9 cellular contexts compared by ENCODE assay signal in the genomic region with DNA sequence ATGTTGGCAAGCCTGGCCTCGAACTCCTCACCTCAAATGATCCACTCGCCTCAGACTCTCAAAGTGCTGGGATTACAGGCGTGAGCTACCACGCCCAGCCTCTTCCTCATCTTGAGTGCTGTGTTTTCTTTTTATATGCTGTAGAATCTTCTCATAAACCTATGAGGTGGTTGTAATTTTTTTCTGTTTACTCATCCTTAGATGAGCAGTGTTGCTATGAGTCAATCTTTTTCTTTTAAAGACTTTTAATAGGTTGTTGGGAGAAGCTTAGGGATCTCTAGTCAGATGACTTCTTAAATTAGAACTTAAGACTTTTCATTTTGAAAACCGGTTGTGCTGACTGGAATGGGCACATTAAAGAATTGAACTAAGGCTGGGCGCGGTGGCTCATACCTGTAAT. TPM values are rescaled to one million over a fixed set of nuclear protein-coding genes. Genes with fewer than 3 reads are reported as not detected.
DNase-seq lines count a peak whose midpoint lies in the region; ATAC-seq, FAIRE-seq and TF ChIP-seq lines count a peak whose summit lies in the region.
"Had no signal": no experiment of that assay in that cellular context is flagged by ENCODE, and none has a peak within 500 bp of the region (broad histone marks: within the 10 kb centered on the region; RNA-seq: fewer than 3 reads in every experiment).

No MANE protein-coding gene starts in this region.

- H2AK9ac ChIP-seq in IMR-90 (replicated peaks; ENCODE audit: low read depth, low read length, poor library complexity) = peak overlapping the region; percentile 63

- no peak overlapping the region for H3K56ac ChIP-seq in IMR-90 (ENCODE audit: extremely low read depth, insufficient read depth, low read length)

- peak overlapping the region; percentile 33; the same call in 1 of the 2 replicates for H3K18ac ChIP-seq in IMR-90 (ENCODE audit: low read depth, low read length)

- peak overlapping the region; percentile 90 for H2AK5ac ChIP-seq in IMR-90 (ENCODE audit: low read depth, low read length)

- no peak overlapping the region; the same call in 1 of the 2 replicates for H3K4me2 ChIP-seq in IMR-90 (ENCODE audit: low read depth, low read length)

- H4K91ac ChIP-seq in IMR-90 (ENCODE audit: insufficient read depth, low read depth, low read length) = peak overlapping the region; percentile 53

- intact Hi-C loops in IMR-90 (cut with micrococcal nuclease) (no loop called here), left colon (cut with DNase I, micrococcal nuclease) (no loop called here)

- H3K4me3 ChIP-seq in CD8-positive, alpha-beta memory T cell (ENCODE audit: low read length) = no peak overlapping the region
- H3K4me3 ChIP-seq in IMR-90 (ENCODE audit: insufficient read depth, low read depth, low read length) (no peak overlapping the region), endodermal cell (ENCODE audit: low read length) (no peak overlapping the region)

- no TSS peak for BruUV-seq in IMR-90 (replicated peaks; lab: Mats Ljungman, UMichigan)

- H2BK120ac ChIP-seq in IMR-90 (ENCODE audit: low read depth, low read length) = peak overlapping the region; percentile 93

- H4K20me1 ChIP-seq in IMR-90 (ENCODE audit: insufficient read depth, low read length) = no peaks in the 10 kb centered on the region

- H3K4me1 ChIP-seq in CD8-positive, alpha-beta memory T cell (ENCODE audit: insufficient read depth, low read length) = peaks cover 42% of the 10 kb centered on the region
- H3K4me1 ChIP-seq in IMR-90 (ENCODE audit: control insufficient read depth, insufficient read depth, low read length) (peaks cover 3% of the 10 kb centered on the region; the same call in 1 of the 2 replicates), endodermal cell (ENCODE audit: control insufficient read depth, insufficient read depth, low read length) (no peaks in the 10 kb centered on the region)

- peak overlapping the region; percentile 76 for H2BK5ac ChIP-seq in IMR-90 (ENCODE audit: low read depth, low read length, poor library complexity, severe bottlenecking)

- H3K27me3 Mint-ChIP-seq in CD8-positive, alpha-beta memory T cell = no peaks in the 10 kb centered on the region
- H3K27me3 Mint-ChIP-seq in endodermal cell (ENCODE audit: insufficient read depth) = no peaks in the 10 kb centered on the region

- H3K9me1 ChIP-seq in IMR-90 (ENCODE audit: insufficient read depth, low read length) = peaks cover 4% of the 10 kb centered on the region; the same call in 1 of the 2 replicates

- peak overlapping the region; percentile 81; the same call in 1 of the 2 replicates for H2BK20ac ChIP-seq in IMR-90 (ENCODE audit: low read depth, low read length)

- 65% methylated on average over 3 of the region's 7 CpGs; no CpG with 5 or more reads in 1 of the 2 experiments for WGBS in IMR-90 (ENCODE audit: extremely low coverage in 2 of 2, insufficient read length in 1 of 2), 2 experiments
- WGBS in endodermal cell (ENCODE audit: insufficient coverage in 1 of 2, insufficient read length in 1 of 2), 2 experiments = 88 to 98% methylated on average over 6 to 7 of the region's 7 CpGs

- H3K4ac ChIP-seq in IMR-90 (ENCODE audit: low read depth, low read length) = peak overlapping the region; percentile 78

- H3K9me3 Mint-ChIP-seq in CD8-positive, alpha-beta memory T cell = no peaks in the 10 kb centered on the region
- no peaks in the 10 kb centered on the region for H3K9me3 Mint-ChIP-seq in endodermal cell

- H3K27ac Mint-ChIP-seq in CD8-positive, alpha-beta memory T cell = peak overlapping the region in 5 of 8 donors; percentile 24 to 72 (median 64)
- no peak overlapping the region for H3K27ac Mint-ChIP-seq in endodermal cell

- TF ChIP-seq CTCF in IMR-90 (conservative IDR thresholded peaks at IDR 0.05; ENCODE audit: low read depth, low read length) (no peak), endodermal cell (conservative IDR thresholded peaks at IDR 0.05) (no peak)

- no peak for TF ChIP-seq POLR2A in IMR-90 (IDR thresholded peaks at IDR 0.05; ENCODE audit: low read depth, low read length)

- H3K4me3 Mint-ChIP-seq in CD8-positive, alpha-beta memory T cell = peak overlapping the region in 6 of 7 donors; percentile 30 to 70 (median 52)
- no peak overlapping the region for H3K4me3 Mint-ChIP-seq in endodermal cell

- no peak overlapping the region; the same call in 1 of the 2 replicates for H4K5ac ChIP-seq in IMR-90 (ENCODE audit: low read depth, low read length)

- peak overlapping the region; percentile 80 for H2AFZ ChIP-seq in IMR-90 (replicated peaks; ENCODE audit: low read length, poor library complexity)

- CTCF ChIA-PET in CD8-positive, alpha-beta memory T cell (lab: Charles Lee) = interaction anchor here (1.1 to 3.0 kb wide), 5 partner anchors 11 to 87 kb away, joined by 3 to 16 read pairs (median 3); no protein-coding TSS in a partner anchor
- CTCF ChIA-PET in IMR-90 (lab: Yijun Ruan, JAX) = interaction anchor here (1.2 kb wide), 1 partner anchor 72 kb away, joined by 5 read pairs; no protein-coding TSS in a partner anchor

- POLR2A ChIA-PET in CD8-positive, alpha-beta memory T cell (lab: Charles Lee) = interaction anchor here (0.7 kb wide), 1 partner anchor 12 kb away, joined by 3 read pairs; no protein-coding TSS in a partner anchor
- POLR2A ChIA-PET in IMR-90 (lab: Charles Lee; ENCODE audit: unreplicated experiment) = interaction anchor here (0.5 kb wide), 1 partner anchor 9 kb away, joined by 3 read pairs; no protein-coding TSS in a partner anchor

- H3K23ac ChIP-seq in IMR-90 (ENCODE audit: low read depth, low read length) = no peak overlapping the region

- no peaks in the 10 kb centered on the region for H3K36me3 ChIP-seq in CD8-positive, alpha-beta memory T cell (ENCODE audit: insufficient read depth, low read length)
- H3K36me3 ChIP-seq in IMR-90 (ENCODE audit: control insufficient read depth, insufficient read depth, low read length) (no peaks in the 10 kb centered on the region), endodermal cell (ENCODE audit: control insufficient read depth, insufficient read depth, low read length) (no peaks in the 10 kb centered on the region)

- no peak for FAIRE-seq in GM19239 (lab: Jason Lieb, UNC)

- no peak overlapping the region for H3K9ac ChIP-seq in IMR-90 (ENCODE audit: low read depth, low read length)
- H3K9ac ChIP-seq in endodermal cell (ENCODE audit: extremely low read depth, low read length, poor library complexity, severe bottlenecking) = no peak overlapping the region

- peak overlapping the region; percentile 55 for H3K14ac ChIP-seq in IMR-90 (replicated peaks; ENCODE audit: low read depth, low read length)

- dilution Hi-C loops in IMR-90 (cut with HindIII; ENCODE audit: low sequenced_read_pairs, unreplicated experiment) = no loop called here

- no peak for TF ChIP-seq RAD21 in IMR-90 (IDR thresholded peaks at IDR 0.05; ENCODE audit: low read length)

- in situ Hi-C loops in IMR-90 (cut with MboI; ENCODE audit: low sequenced_read_pairs) = no loop called here

- peaks cover 0 to 5% (median 0%) of the 10 kb centered on the region in 3 donors for H3K36me3 Mint-ChIP-seq in CD8-positive, alpha-beta memory T cell
- H3K36me3 Mint-ChIP-seq in endodermal cell (ENCODE audit: low read depth) = no peaks in the 10 kb centered on the region

- H3K27me3 ChIP-seq in CD8-positive, alpha-beta memory T cell (ENCODE audit: insufficient read depth, low read length, poor library complexity, severe bottlenecking) = no peaks in the 10 kb centered on the region
- H3K27me3 ChIP-seq in IMR-90 (ENCODE audit: control insufficient read depth, insufficient read depth, low read length) = no peaks in the 10 kb centered on the region
- H3K27me3 ChIP-seq in endodermal cell (ENCODE audit: control insufficient read depth, insufficient read depth, low read length, poor library complexity, severe bottlenecking) = no peaks in the 10 kb centered on the region

- 0 out of 4 replicates have a peak, but pooled peaks cover 0 to 4% of the 10 kb centered on the region in 2 experiments for H3K79me1 ChIP-seq in IMR-90 (ENCODE audit: low read depth in 1 of 2, low read length in 2 of 2)

- peaks cover 40 to 58% (median 50%) of the 10 kb centered on the region in 3 donors for H3K4me1 Mint-ChIP-seq in CD8-positive, alpha-beta memory T cell
- no peaks in the 10 kb centered on the region for H3K4me1 Mint-ChIP-seq in endodermal cell

- DNase-seq in CD8-positive, alpha-beta memory T cell = no peak
- DNase-seq in IMR-90 = peak; percentile 94
- DNase-seq in amniotic epithelial cell (ENCODE audit: low read depth) = peak; percentile 92
- no peak for DNase-seq in left colon
- no peak for DNase-seq in endodermal cell
- no peak for DNase-seq in GM19239 (ENCODE audit: insufficient read length, low spot score)
- no peak for DNase-seq in NCI-H128 (lab: John Stamatoyannopoulos, UW; ENCODE audit: unreplicated experiment)
- DNase-seq: mesendoderm had no signal

- no peak overlapping the region for H3K27ac ChIP-seq in CD8-positive, alpha-beta memory T cell (ENCODE audit: low read depth, low read length)
- H3K27ac ChIP-seq in IMR-90 (ENCODE audit: insufficient read depth, low read length) (peak overlapping the region; percentile 65), endodermal cell (ENCODE audit: low read depth, low read length) (no peak overlapping the region)

- ATAC-seq in IMR-90 (ENCODE audit: low read depth) (peak; percentile 99), left colon (peak; percentile 95), HG03095 (IDR thresholded peaks at IDR 0.05; ENCODE audit: unreplicated experiment) (no peak)

- H2BK15ac ChIP-seq in IMR-90 (ENCODE audit: low read depth, low read length) = peak overlapping the region; percentile 99; the same call in 1 of the 3 replicates

- H4K8ac ChIP-seq in IMR-90 (ENCODE audit: low read depth in 2 of 2, low read length in 2 of 2) = peak overlapping the region in 1 of 2 experiments; percentile 85; a peak in 2 of 4 replicates

- no peaks in the 10 kb centered on the region for H3K9me3 ChIP-seq in CD8-positive, alpha-beta memory T cell (ENCODE audit: low read length)
- no peaks in the 10 kb centered on the region for H3K9me3 ChIP-seq in IMR-90 (ENCODE audit: control insufficient read depth, insufficient read depth, low read length)
- no peaks in the 10 kb centered on the region for H3K9me3 ChIP-seq in endodermal cell (ENCODE audit: control insufficient read depth, low read length)

TF ChIP-seq in IMR-90, 13 proteins besides CTCF, POLR2A, EP300 and RAD21 (continues in another document):
- TF ChIP-seq RCOR1 (IDR thresholded peaks at IDR 0.05; ENCODE audit: insufficient replicate concordance, low read length) = peak; percentile 70

RNA-seq across cellular contexts. Expression of gene AAK1, which starts 8.7 kb away (rescaled TPM):
- total RNA-seq in CD8-positive, alpha-beta memory T cell = 10 to 100 TPM; 71.7 to 74.0 TPM
- polyA plus RNA-seq in CD8-positive, alpha-beta memory T cell = 114 TPM
- total RNA-seq in IMR-90 (2012; rRNA removed) = 26.5 and 34.7 TPM in 2 replicates
- 21.9 and 22.1 TPM in 2 replicates for polyA plus RNA-seq in IMR-90 (2012; rRNA removed)
- 10.2 and 11.0 TPM in 2 replicates for polyA plus RNA-seq in IMR-90 (2012; cell fraction: cytosol; rRNA removed)
- polyA plus RNA-seq in IMR-90 (2012; cell fraction: nucleus; rRNA removed; ENCODE audit: low replicate concordance) = 18.0 and 36.8 TPM in 2 replicates
- 10 to 100 TPM; 59.5 to 61.5 TPM for total RNA-seq in left colon
- 10 to 100 TPM; 29.2 to 34.7 TPM for total RNA-seq in endodermal cell
- 21.3 TPM for polyA plus RNA-seq in endodermal cell (2013, experiment 1 of 2)
- polyA plus RNA-seq in endodermal cell (2013, experiment 2 of 2) = 20.5 TPM

Comparison
In these comparisons a context has a peak if more than half of its experiments do, and no peak if none do; other contexts are left out.
1. DNase-seq: peak in IMR-90 (single experiment) and amniotic epithelial cell (single experiment); none in CD8-positive, alpha-beta memory T cell (0 of 5), left colon (0 of 2), endodermal cell (single experiment), GM19239 (single experiment) and NCI-H128 (single experiment).